ENCODE assay signal across 18 cellular contexts in the genomic region with DNA sequence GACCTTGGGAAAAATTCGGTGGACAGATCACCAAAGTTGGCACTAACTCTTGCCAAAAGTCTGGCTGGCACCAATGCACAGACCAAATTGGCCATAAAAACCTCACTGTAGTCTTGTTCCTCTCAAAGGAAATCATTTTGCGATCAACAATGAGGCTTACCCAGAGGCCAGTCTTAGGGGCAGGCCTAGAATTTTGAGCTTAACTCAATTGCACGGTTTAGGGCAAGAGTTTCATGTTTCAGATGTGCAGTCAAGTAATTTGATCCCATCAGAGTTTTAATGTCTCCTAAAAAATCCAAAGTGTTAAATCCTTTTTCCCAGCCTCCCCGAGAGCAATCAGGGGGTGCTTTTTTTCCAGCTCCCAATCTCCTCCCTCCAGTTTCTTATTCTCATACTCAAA. TPM values are rescaled to one million over a fixed set of nuclear protein-coding genes. Genes with fewer than 3 reads are reported as not detected.
DNase-seq lines count a peak whose midpoint lies in the region; ATAC-seq and TF ChIP-seq lines count a peak whose summit lies in the region.
"Had no signal": no experiment of that assay in that cellular context is flagged by ENCODE, and none has a peak within 500 bp of the region (broad histone marks: within the 10 kb centered on the region; RNA-seq: fewer than 3 reads in every experiment).

No MANE protein-coding gene starts in this region.

- peak; percentile 25 for DNase-seq in NCI-H2171 treated with DMSO at 0.1 percent for 48 hours (lab: John Stamatoyannopoulos, UW)
- DNase-seq in NCI-H2171 (lab: John Stamatoyannopoulos, UW) = no peak
- DNase-seq in SJCRH30 = peak; percentile 75 to 93
- DNase-seq in fibroblast of peridontal ligament (ENCODE audit: extremely low read depth) = peak; percentile 18
- no peak for DNase-seq in thyroid gland
- DNase-seq in NCI-H226 = no peak
- DNase-seq in activated CD8-positive, alpha-beta memory T cell treated with anti-CD3 and anti-CD28 coated beads for 24 hours = no peak
- DNase-seq: BE2C; CD4-positive, alpha-beta T cell; EL; NCI-H187 treated with DMSO at 0.1 percent for 48 hours; NCI-H446 treated with DMSO at 0.1 percent for 48 hours; SHP77 treated with DMSO at 0.1 percent for 48 hours had no signal

- TF ChIP-seq POLR2A in thyroid gland (IDR thresholded peaks at IDR 0.05) = no peak

- H3K4me1 ChIP-seq in SJCRH30 = peaks cover 40% of the 10 kb centered on the region
- peaks cover 26 to 33% of the 10 kb centered on the region in 2 donors for H3K4me1 ChIP-seq in thyroid gland
- H3K4me1 ChIP-seq: BE2C had no signal

- no peaks in the 10 kb centered on the region; the same call in 1 of the 2 replicates for H3K9me3 ChIP-seq in SJCRH30 (replicated peaks)
- no peaks in the 10 kb centered on the region for H3K9me3 ChIP-seq in thyroid gland
- H3K9me3 ChIP-seq: BE2C had no signal

- no peak for ATAC-seq in HG03520 (IDR thresholded peaks at IDR 0.05; ENCODE audit: unreplicated experiment)

- intact Hi-C loops in thyroid gland (cut with DNase I) = no loop called here

- H3K4me3 ChIP-seq in SJCRH30 (peak overlapping the region; percentile 15), thyroid gland (replicated peaks in 1 of 3) (no peak overlapping the region)

- WGBS in thyroid gland, 2 donors = 55 to 63% methylated on average over 4 of the region's 4 CpGs

- H3K27ac ChIP-seq in SJCRH30 = peak overlapping the region; percentile 91
- peak overlapping the region in 2 of 3 donors; percentile 13 to 39 for H3K27ac ChIP-seq in thyroid gland
- H3K27ac ChIP-seq: 22Rv1 had no signal

- H3K36me3 ChIP-seq in SJCRH30 (no peaks in the 10 kb centered on the region), thyroid gland (no peaks in the 10 kb centered on the region)
- H3K36me3 ChIP-seq: BE2C had no signal

- no peak for TF ChIP-seq CTCF in thyroid gland (IDR thresholded peaks at IDR 0.05)

- H3K27me3 ChIP-seq in SJCRH30 (no peaks in the 10 kb centered on the region), thyroid gland (no peaks in the 10 kb centered on the region)
- H3K27me3 ChIP-seq: BE2C had no signal

RNA-seq across cellular contexts. Expression of gene MPPED2, which starts 19.0 kb away (rescaled TPM):
- 9.8 and 10.2 TPM in 2 replicates for total RNA-seq in SJCRH30 (2014; rRNA removed; shearing (Covaris generic))
- 100 to 1,000 TPM in 1 of 4 donors, 10 to 100 TPM in 3; 35.5 to 103 (median 75.0) TPM for total RNA-seq in thyroid gland
- total RNA-seq: HT1080, OCI-LY7, RPMI7951 had no signal

Comparison
In these comparisons a context has a peak if more than half of its experiments do, and no peak if none do; other contexts are left out.
1. DNase-seq: peak in NCI-H2171 treated with DMSO at 0.1 percent for 48 hours (single experiment), SJCRH30 (2 of 2) and fibroblast of peridontal ligament (single experiment); none in NCI-H2171 (single experiment), thyroid gland (0 of 2), NCI-H226 (single experiment) and activated CD8-positive, alpha-beta memory T cell treated with anti-CD3 and anti-CD28 coated beads for 24 hours (single experiment).